ENCODE assay signal across 8 cellular contexts in the genomic region with DNA sequence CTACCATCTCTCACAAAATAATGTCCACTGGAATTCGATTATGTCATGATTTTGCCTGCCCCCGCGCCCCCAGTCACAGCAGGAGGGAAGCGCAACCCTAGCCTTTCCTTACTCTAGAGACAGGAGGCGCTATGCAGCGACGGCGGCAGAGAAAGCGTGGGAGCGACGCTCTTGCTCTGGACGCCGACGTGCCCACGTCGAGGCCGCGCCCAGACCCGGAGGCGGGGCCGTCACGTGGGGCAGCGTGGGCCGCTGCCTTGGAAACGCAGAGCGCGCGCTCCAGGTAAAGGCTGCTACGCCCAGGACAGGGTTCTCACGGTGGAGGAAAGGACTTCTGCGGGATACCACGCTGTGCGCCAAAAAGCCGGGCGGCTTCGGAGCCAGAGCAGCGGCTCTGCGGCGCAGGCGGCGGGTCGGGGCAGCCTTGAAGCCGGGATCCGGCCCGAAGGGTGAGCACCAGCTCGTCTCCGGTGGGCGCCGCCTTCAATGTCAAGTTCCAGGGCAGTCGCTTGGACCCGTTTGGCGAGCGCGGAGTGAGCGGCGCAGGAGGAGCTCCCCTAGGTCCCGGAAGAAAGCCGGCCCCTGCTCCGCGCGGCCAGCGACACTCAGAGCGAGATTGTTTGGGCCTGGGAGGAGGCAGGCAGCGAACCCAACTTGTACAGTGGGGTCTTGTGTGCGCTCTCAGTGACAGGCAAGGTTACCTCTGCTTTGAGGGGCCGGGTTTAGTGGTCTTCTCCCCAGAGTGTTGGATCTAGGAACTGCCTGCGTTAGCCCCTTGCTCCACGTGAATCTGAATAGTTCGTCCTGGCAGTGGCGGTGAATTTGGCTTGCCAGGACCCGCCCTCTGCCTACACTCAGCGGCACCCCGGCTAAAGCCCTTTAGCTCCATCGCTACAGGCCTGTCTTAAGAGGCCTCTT.
DNase-seq lines count a peak whose midpoint lies in the region; ATAC-seq and TF ChIP-seq lines count a peak whose summit lies in the region.

No MANE protein-coding gene starts in this region.

- H3K36me3 ChIP-seq in thymus (ENCODE audit: control insufficient read depth, insufficient read depth) = no peaks in the 10 kb centered on the region

- ATAC-seq in HG02610 (IDR thresholded peaks at IDR 0.05; ENCODE audit: unreplicated experiment) (peak; percentile 94), SK-N-SH treated with all-trans-retinoic acid at 6 μM for 48 hours (peak; percentile 97), Right ventricle myocardium inferior (peak; percentile 100)

- H3K4me3 ChIP-seq in thymus (ENCODE audit: low read length) = peak overlapping the region; percentile 77

- H3K27ac Mint-ChIP-seq in activated naive CD8-positive, alpha-beta T cell treated with anti-CD3 and anti-CD28 coated beads for 36 hours = peak overlapping the region; percentile 78
- peak overlapping the region; percentile 70 for H3K27ac Mint-ChIP-seq in osteocyte (ENCODE audit: unreplicated experiment)

- no peaks in the 10 kb centered on the region for H3K9me3 ChIP-seq in thymus (ENCODE audit: control insufficient read depth)

- peak; percentile 87 for DNase-seq in NCI-H1048 (lab: John Stamatoyannopoulos, UW)
- peak; percentile 91 for DNase-seq in activated naive CD8-positive, alpha-beta T cell treated with anti-CD3 and anti-CD28 coated beads for 36 hours
- peak; percentile 93 for DNase-seq in Right ventricle myocardium inferior (ENCODE audit: missing footprints)
- peak; percentile 93 for DNase-seq in osteocyte (ENCODE audit: extremely low spot score, unreplicated experiment)

- no peaks in the 10 kb centered on the region for H3K9me3 Mint-ChIP-seq in activated naive CD8-positive, alpha-beta T cell treated with anti-CD3 and anti-CD28 coated beads for 36 hours
- H3K9me3 Mint-ChIP-seq in osteocyte (ENCODE audit: unreplicated experiment) = no peaks in the 10 kb centered on the region

- H3K4me1 Mint-ChIP-seq in activated naive CD8-positive, alpha-beta T cell treated with anti-CD3 and anti-CD28 coated beads for 36 hours = peaks cover 25% of the 10 kb centered on the region
- peaks cover 21% of the 10 kb centered on the region for H3K4me1 Mint-ChIP-seq in osteocyte (ENCODE audit: unreplicated experiment)

- TF ChIP-seq CTCF in osteocyte (IDR thresholded peaks at IDR 0.05) = peak; percentile 93

- H3K27me3 ChIP-seq in thymus (ENCODE audit: control insufficient read depth, insufficient read depth) = no peaks in the 10 kb centered on the region

- no peaks in the 10 kb centered on the region for H3K27me3 Mint-ChIP-seq in activated naive CD8-positive, alpha-beta T cell treated with anti-CD3 and anti-CD28 coated beads for 36 hours
- H3K27me3 Mint-ChIP-seq in osteocyte (ENCODE audit: unreplicated experiment) = peaks cover 5% of the 10 kb centered on the region

- peaks cover 4% of the 10 kb centered on the region for H3K4me1 ChIP-seq in thymus (ENCODE audit: control insufficient read depth, insufficient read depth, low read length)

- under 1% methylated on average over 74 of the region's 74 CpGs for WGBS in thymus

- H3K4me3 Mint-ChIP-seq in activated naive CD8-positive, alpha-beta T cell treated with anti-CD3 and anti-CD28 coated beads for 36 hours = peak overlapping the region; percentile 90
- peak overlapping the region; percentile 90 for H3K4me3 Mint-ChIP-seq in osteocyte (ENCODE audit: unreplicated experiment)

- TF ChIP-seq POLR2A in GM10847 (IDR thresholded peaks at IDR 0.05; ENCODE audit: extremely low read depth, insufficient read length) = peak; percentile 62

- peaks cover 3% of the 10 kb centered on the region for H3K36me3 Mint-ChIP-seq in activated naive CD8-positive, alpha-beta T cell treated with anti-CD3 and anti-CD28 coated beads for 36 hours
- H3K36me3 Mint-ChIP-seq in osteocyte (ENCODE audit: unreplicated experiment) = peaks cover 2% of the 10 kb centered on the region

- peak overlapping the region; percentile 37 for H3K27ac ChIP-seq in thymus (ENCODE audit: low read depth)

- intact Hi-C loops in Right ventricle myocardium inferior (cut with DNase I) = loop anchor here (1.0 to 5.0 kb wide), 3 partner anchors 162 to 356 kb away; no protein-coding TSS in a partner anchor

TF ChIP-seq in SK-N-SH treated with all-trans-retinoic acid at 6 μM for 48 hours, 23 proteins besides CTCF, POLR2A, EP300 and RAD21:
- no peak for TF ChIP-seq ISL1 (CRISPR knock-in tag; IDR thresholded peaks at IDR 0.05)
- TF ChIP-seq, protein P1, sequence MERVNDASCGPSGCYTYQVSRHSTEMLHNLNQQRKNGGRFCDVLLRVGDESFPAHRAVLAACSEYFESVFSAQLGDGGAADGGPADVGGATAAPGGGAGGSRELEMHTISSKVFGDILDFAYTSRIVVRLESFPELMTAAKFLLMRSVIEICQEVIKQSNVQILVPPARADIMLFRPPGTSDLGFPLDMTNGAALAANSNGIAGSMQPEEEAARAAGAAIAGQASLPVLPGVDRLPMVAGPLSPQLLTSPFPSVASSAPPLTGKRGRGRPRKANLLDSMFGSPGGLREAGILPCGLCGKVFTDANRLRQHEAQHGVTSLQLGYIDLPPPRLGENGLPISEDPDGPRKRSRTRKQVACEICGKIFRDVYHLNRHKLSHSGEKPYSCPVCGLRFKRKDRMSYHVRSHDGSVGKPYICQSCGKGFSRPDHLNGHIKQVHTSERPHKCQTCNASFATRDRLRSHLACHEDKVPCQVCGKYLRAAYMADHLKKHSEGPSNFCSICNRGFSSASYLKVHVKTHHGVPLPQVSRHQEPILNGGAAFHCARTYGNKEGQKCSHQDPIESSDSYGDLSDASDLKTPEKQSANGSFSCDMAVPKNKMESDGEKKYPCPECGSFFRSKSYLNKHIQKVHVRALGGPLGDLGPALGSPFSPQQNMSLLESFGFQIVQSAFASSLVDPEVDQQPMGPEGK (CRISPR knock-in tag; IDR thresholded peaks at IDR 0.05; ENCODE audit: borderline replicate concordance) = peak; percentile 99

Comparison
In these comparisons a context has a peak if more than half of its experiments do, and no peak if none do; other contexts are left out.
1. Peak in every context shown above with its lines: DNase-seq, ATAC-seq, H3K4me3 ChIP-seq and H3K27ac ChIP-seq.